Comparison of ENCODE assay signal across 30 cellular contexts in the genomic region with DNA sequence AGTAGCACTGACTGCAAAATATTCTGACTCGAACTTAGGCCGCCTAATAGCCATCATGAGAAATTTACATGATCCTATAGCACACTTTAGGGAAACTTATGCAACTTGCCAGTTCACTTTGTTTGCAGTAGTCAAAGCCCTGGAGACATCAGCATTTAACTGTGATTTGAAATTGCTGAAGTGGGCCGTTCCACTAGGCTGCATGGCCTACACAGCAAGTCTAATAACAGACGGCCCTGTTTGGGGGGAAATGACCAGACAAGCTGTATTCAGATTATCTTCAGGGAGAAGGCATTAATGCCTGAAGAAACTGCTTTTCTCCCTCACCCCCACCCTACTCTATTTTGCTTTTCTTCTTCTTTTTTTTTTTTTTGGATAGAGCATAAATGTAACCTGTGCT.
"Had no signal": no experiment of that assay in that cellular context is flagged by ENCODE, and none has a peak within 500 bp of the region (broad histone marks: within the 10 kb centered on the region; RNA-seq: fewer than 3 reads in every experiment).

No MANE protein-coding gene starts in this region.

- H3K27ac Mint-ChIP-seq: T-cell had no signal

- H3K9me3 ChIP-seq: MG63, SJCRH30 had no signal

- H3K4me3 Mint-ChIP-seq: T-cell had no signal

- H3K27ac ChIP-seq: PC-9, RWPE1, SJCRH30, SK-N-MC had no signal

- H3K27me3 Mint-ChIP-seq: T-cell had no signal

- ATAC-seq: Panc1, Right ventricle myocardium inferior, SK-N-SH treated with all-trans-retinoic acid at 6 μM for 48 hours, T-cell had no signal

- DNase-seq: Kasumi-1, MG63, NCI-H1048, NCI-H1092 treated with DMSO at 0.1 percent for 48 hours, NCI-H1105 treated with DMSO at 0.1 percent for 48 hours, NCI-H1417, NCI-H1436, NCI-H146, NCI-H1694, NCI-H187, NCI-H1930, NCI-H2029 treated with DMSO at 0.1 percent for 48 hours, NCI-H2081 treated with DMSO at 0.1 percent for 48 hours, NCI-H2107, NCI-H2171, NCI-H226, NCI-H510A treated with DMSO at 0.1 percent for 48 hours, NCI-H524 treated with DMSO at 0.1 percent for 48 hours, NCI-H526 treated with DMSO at 0.1 percent for 48 hours, NCI-H748 treated with DMSO at 0.1 percent for 48 hours, NCI-H82, PC-9, SIG-M5, SJCRH30, T-cell had no signal

- H3K36me3 Mint-ChIP-seq: T-cell had no signal

- H3K4me1 Mint-ChIP-seq: T-cell had no signal

- H3K36me3 ChIP-seq: MG63, SJCRH30 had no signal

- H3K27me3 ChIP-seq: MG63, SJCRH30 had no signal

- H3K4me3 ChIP-seq: MG63, PC-9, SJCRH30, SK-N-MC had no signal
